ENCODE assay signal across 31 cellular contexts in the genomic region with DNA sequence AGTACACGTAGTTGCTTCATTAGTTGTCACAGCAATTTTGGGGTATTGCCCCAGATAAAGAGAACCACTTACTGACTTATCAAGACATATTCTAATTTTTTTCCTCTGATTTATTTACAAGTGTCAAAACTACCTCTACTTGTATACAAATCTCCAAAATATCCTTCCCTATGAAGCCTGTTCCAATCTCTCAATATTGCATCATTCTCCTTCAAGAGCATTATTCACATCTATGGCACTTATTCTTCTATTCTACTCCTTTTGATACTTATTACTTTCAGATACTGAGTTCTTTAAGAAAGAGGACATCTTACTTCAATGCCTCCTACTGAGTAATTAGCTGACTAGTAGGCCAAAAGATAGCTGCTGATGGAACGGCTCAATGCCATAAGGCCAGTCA.
DNase-seq lines count a peak whose midpoint lies in the region; ATAC-seq and TF ChIP-seq lines count a peak whose summit lies in the region.
"Had no signal": no experiment of that assay in that cellular context is flagged by ENCODE, and none has a peak within 500 bp of the region (broad histone marks: within the 10 kb centered on the region; RNA-seq: fewer than 3 reads in every experiment).

No MANE protein-coding gene starts in this region.

- peaks cover 13% of the 10 kb centered on the region for H3K9me3 Mint-ChIP-seq in mesothelial cell of epicardium
- H3K9me3 Mint-ChIP-seq: activated naive CD4-positive, alpha-beta T cell treated with anti-CD3 and anti-CD28 coated beads, Interleukin-2, amount 10 ng/mL, durations not matched to agents 7 days and 5 days; activated T-helper 17 cell treated with anti-CD3 and anti-CD28 coated beads, Interleukin-2, amount 50 U/mL, for 72 hours; CD14-positive monocyte had no signal

- POLR2A ChIA-PET in Panc1 (lab: Charles Lee) = no interaction called here

- 93 to 97% methylated on average over 2 of the region's 2 CpGs for WGBS in ectodermal cell, 2 experiments
- WGBS in hepatocyte (ENCODE audit: low lambda C conversion rate, missing lambda C conversion rate) = 93% methylated on average over 2 of the region's 2 CpGs

- peaks cover 36% of the 10 kb centered on the region for H3K79me2 ChIP-seq in hepatocyte

- no peak for TF ChIP-seq POLR2A in uterus (IDR thresholded peaks at IDR 0.05)

- no peak overlapping the region for H3K4me2 ChIP-seq in hepatocyte
- H3K4me2 ChIP-seq: KMS-11 had no signal

- H3K4me1 Mint-ChIP-seq in mesothelial cell of epicardium = peaks cover 20% of the 10 kb centered on the region
- H3K4me1 Mint-ChIP-seq: activated naive CD4-positive, alpha-beta T cell treated with anti-CD3 and anti-CD28 coated beads, Interleukin-2, amount 10 ng/mL, durations not matched to agents 7 days and 5 days; activated T-helper 17 cell treated with anti-CD3 and anti-CD28 coated beads, Interleukin-2, amount 50 U/mL, for 72 hours had no signal

- H4K20me1 ChIP-seq in hepatocyte (ENCODE audit: insufficient read depth, poor library complexity, severe bottlenecking) = no peaks in the 10 kb centered on the region

- peak; percentile 40 for ATAC-seq in Right ventricle myocardium inferior
- ATAC-seq in Panc1 = no peak
- ATAC-seq: activated T-helper 17 cell treated with anti-CD3 and anti-CD28 coated beads, Interleukin-2, amount 50 U/mL, for 72 hours; esophagus mucosa; foreskin keratinocyte had no signal

- H3K27me3 Mint-ChIP-seq in mesothelial cell of epicardium (ENCODE audit: low read depth) = no peaks in the 10 kb centered on the region
- H3K27me3 Mint-ChIP-seq: activated naive CD4-positive, alpha-beta T cell treated with anti-CD3 and anti-CD28 coated beads, Interleukin-2, amount 10 ng/mL, durations not matched to agents 7 days and 5 days; activated T-helper 17 cell treated with anti-CD3 and anti-CD28 coated beads, Interleukin-2, amount 50 U/mL, for 72 hours had no signal

- H3K27ac ChIP-seq in Panc1 (ENCODE audit: low read length) (peak overlapping the region; percentile 94), ectodermal cell (ENCODE audit: insufficient read depth, low read depth, low read length, poor library complexity, severe bottlenecking) (peak overlapping the region; percentile 9), subcutaneous abdominal adipose tissue (ENCODE audit: low read depth, low read length) (peak overlapping the region; percentile 84), hepatocyte (no peak overlapping the region), uterus (peak overlapping the region in 1 of 2 donors; percentile 28)
- H3K27ac ChIP-seq: foreskin keratinocyte, KMS-11, pancreas, VCaP had no signal

- H3K4me1 ChIP-seq in Panc1 (ENCODE audit: control insufficient read depth, insufficient read depth, low read length) = peaks cover 67% of the 10 kb centered on the region
- peaks cover 8% of the 10 kb centered on the region for H3K4me1 ChIP-seq in ectodermal cell (ENCODE audit: control insufficient read depth, insufficient read depth, low read length)
- peaks cover 2 to 58% (median 46%) of the 10 kb centered on the region in 5 donors for H3K4me1 ChIP-seq in subcutaneous abdominal adipose tissue (ENCODE audit: control insufficient read depth in 5 of 5, insufficient read depth in 5 of 5, low read length in 5 of 5)
- peaks cover 41% of the 10 kb centered on the region for H3K4me1 ChIP-seq in hepatocyte (ENCODE audit: insufficient read depth)
- peaks cover 0 to 6% of the 10 kb centered on the region in 2 donors for H3K4me1 ChIP-seq in uterus

- DNase-seq in Right ventricle myocardium inferior (ENCODE audit: missing footprints) = no peak
- no peak for DNase-seq in cardiac septum (ENCODE audit: low spot score)
- DNase-seq in Panc1 (ENCODE audit: low read depth, low spot score) = no peak
- DNase-seq in hepatocyte (ENCODE audit: low spot score) = no peak
- no peak for DNase-seq in mesothelial cell of epicardium (ENCODE audit: low spot score in 2 of 2, unreplicated experiment in 2 of 2)
- DNase-seq in uterus = no peak
- DNase-seq: 8988T; activated CD4-positive, alpha-beta T cell treated with anti-CD3 and anti-CD28 coated beads for 4 hours; activated naive CD4-positive, alpha-beta T cell treated with anti-CD3 and anti-CD28 coated beads, Interleukin-2, amount 10 ng/mL, durations not matched to agents 7 days and 5 days; amniotic stem cell; cortex of kidney; foreskin keratinocyte; kidney glomerular epithelial cell; MM.1S; NCI-H1436; NCI-H2081 treated with DMSO at 0.1 percent for 48 hours; NCI-H2227 treated with DMSO at 0.1 percent for 48 hours; NCI-H526 treated with DMSO at 0.1 percent for 48 hours; pancreas; stimulated activated naive CD4-positive, alpha-beta T cell; T1000; testis had no signal

- H3K36me3 ChIP-seq in Panc1 (ENCODE audit: control insufficient read depth, insufficient read depth, low read length) (no peaks in the 10 kb centered on the region), ectodermal cell (ENCODE audit: control insufficient read depth, insufficient read depth, low read length) (no peaks in the 10 kb centered on the region), subcutaneous abdominal adipose tissue (ENCODE audit: control insufficient read depth in 5 of 5, insufficient read depth in 5 of 5, low read length in 5 of 5) (peaks cover 0 to 3% (median 0%) of the 10 kb centered on the region in 5 donors), hepatocyte (replicated peaks; ENCODE audit: insufficient read depth, low read depth) (no peaks in the 10 kb centered on the region), uterus (no peaks in the 10 kb centered on the region)
- H3K36me3 ChIP-seq: pancreas had no signal

- H3K9me3 ChIP-seq in Panc1 (ENCODE audit: control insufficient read depth, insufficient read depth, low read depth, low read length) = no peaks in the 10 kb centered on the region
- H3K9me3 ChIP-seq in ectodermal cell (ENCODE audit: control insufficient read depth, low read length) = no peaks in the 10 kb centered on the region
- H3K9me3 ChIP-seq in subcutaneous abdominal adipose tissue (ENCODE audit: control insufficient read depth in 5 of 5, low read length in 5 of 5) = no peaks in the 10 kb centered on the region
- H3K9me3 ChIP-seq in hepatocyte (ENCODE audit: low read depth) = no peaks in the 10 kb centered on the region
- no peaks in the 10 kb centered on the region for H3K9me3 ChIP-seq in uterus
- H3K9me3 ChIP-seq: pancreas, testis had no signal

- H3K27ac Mint-ChIP-seq in mesothelial cell of epicardium = no peak overlapping the region
- H3K27ac Mint-ChIP-seq: activated naive CD4-positive, alpha-beta T cell treated with anti-CD3 and anti-CD28 coated beads, Interleukin-2, amount 10 ng/mL, durations not matched to agents 7 days and 5 days; activated T-helper 17 cell treated with anti-CD3 and anti-CD28 coated beads, Interleukin-2, amount 50 U/mL, for 72 hours had no signal

- TF ChIP-seq CTCF in Panc1 (IDR thresholded peaks at IDR 0.05) (no peak), hepatocyte (IDR thresholded peaks at IDR 0.05; ENCODE audit: poor library complexity) (no peak), mesothelial cell of epicardium (IDR thresholded peaks at IDR 0.05; ENCODE audit: unreplicated experiment) (no peak), uterus (IDR thresholded peaks at IDR 0.05) (no peak)

- no peaks in the 10 kb centered on the region for H3K36me3 Mint-ChIP-seq in mesothelial cell of epicardium
- H3K36me3 Mint-ChIP-seq: activated naive CD4-positive, alpha-beta T cell treated with anti-CD3 and anti-CD28 coated beads, Interleukin-2, amount 10 ng/mL, durations not matched to agents 7 days and 5 days; CD14-positive monocyte had no signal

- no TSS peak for BruUV-seq in Panc1 (replicated peaks; lab: Mats Ljungman, UMichigan)

- no peak overlapping the region for H3K4me3 Mint-ChIP-seq in mesothelial cell of epicardium
- H3K4me3 Mint-ChIP-seq: activated naive CD4-positive, alpha-beta T cell treated with anti-CD3 and anti-CD28 coated beads, Interleukin-2, amount 10 ng/mL, durations not matched to agents 7 days and 5 days; activated T-helper 17 cell treated with anti-CD3 and anti-CD28 coated beads, Interleukin-2, amount 50 U/mL, for 72 hours; CD14-positive monocyte; nephron had no signal

- no peak overlapping the region for H3K9ac ChIP-seq in subcutaneous abdominal adipose tissue (ENCODE audit: low read length in 5 of 5)
- H3K9ac ChIP-seq: KMS-11 had no signal

- intact Hi-C loops in Right ventricle myocardium inferior (cut with DNase I) (no loop called here), cardiac septum (cut with DNase I) (no loop called here), Panc1 (cut with micrococcal nuclease; ENCODE audit: unreplicated experiment) (loop anchor here (10.0 kb wide), 1 partner anchor 132 kb away; a partner anchor contains a TSS), uterus (cut with DNase I; ENCODE audit: low total_unique reads) (no loop called here)

- H2AFZ ChIP-seq in hepatocyte = no peak overlapping the region

- H3K9me2 ChIP-seq in hepatocyte (replicated peaks; ENCODE audit: insufficient read depth) = no peaks in the 10 kb centered on the region

- no peaks in the 10 kb centered on the region for H3K27me3 ChIP-seq in Panc1 (ENCODE audit: control insufficient read depth, insufficient read depth, low read length)
- no peaks in the 10 kb centered on the region for H3K27me3 ChIP-seq in ectodermal cell (ENCODE audit: control insufficient read depth, insufficient read depth, low read length, poor library complexity, severe bottlenecking)
- no peaks in the 10 kb centered on the region for H3K27me3 ChIP-seq in subcutaneous abdominal adipose tissue (ENCODE audit: control insufficient read depth in 5 of 5, insufficient read depth in 4 of 5, low read length in 5 of 5)
- no peaks in the 10 kb centered on the region for H3K27me3 ChIP-seq in hepatocyte
- H3K27me3 ChIP-seq in uterus = no peaks in the 10 kb centered on the region
- H3K27me3 ChIP-seq: foreskin keratinocyte, pancreas, testis had no signal

- H3K4me3 ChIP-seq in Panc1 (ENCODE audit: low read depth in 2 of 2, low read length in 2 of 2) (no peak overlapping the region), ectodermal cell (ENCODE audit: insufficient read depth, low read depth, low read length) (no peak overlapping the region), subcutaneous abdominal adipose tissue (ENCODE audit: low read depth in 1 of 5, low read length in 5 of 5) (no peak overlapping the region), hepatocyte (no peak overlapping the region), uterus (no peak overlapping the region)
- H3K4me3 ChIP-seq: pancreas, skin epidermis, testis had no signal

- in situ Hi-C loops in Panc1 (cut with HindIII; ENCODE audit: low pct_unique_long_range_greater_than_20kb, low sequenced_read_pairs) = no loop called here

- CTCF ChIA-PET in Panc1 (lab: Charles Lee) = interaction anchor here (0.6 kb wide), 1 partner anchor 528 kb away, joined by 3 read pairs; no protein-coding TSS in a partner anchor
